In genomic region chr19:39672473-39672872, GRCh38 we compare ENCODE assay signal across 2 cellular contexts.
TF ChIP-seq lines count a peak whose summit lies in the region.

No MANE protein-coding gene starts in this region.

TF ChIP-seq in HCT116, 20 proteins besides CTCF, POLR2A, EP300 and RAD21:
- TF ChIP-seq POLR2AphosphoS5 (IDR thresholded peaks at IDR 0.05; ENCODE audit: low read depth, low read length) (no peak), REST (IDR thresholded peaks at IDR 0.05; ENCODE audit: low read depth) (no peak), ELF1 (IDR thresholded peaks at IDR 0.05; ENCODE audit: borderline replicate concordance, low read depth) (no peak), SRF (IDR thresholded peaks at IDR 0.05; ENCODE audit: low read depth) (no peak), SIN3A (IDR thresholded peaks at IDR 0.05; ENCODE audit: low read depth) (no peak), ATF3 (IDR thresholded peaks at IDR 0.05) (no peak), FOSL1 (IDR thresholded peaks at IDR 0.05; ENCODE audit: low read depth) (no peak), SP1 (IDR thresholded peaks at IDR 0.05; ENCODE audit: low read depth) (no peak), CBX3 (IDR thresholded peaks at IDR 0.05; ENCODE audit: low read depth) (no peak), CEBPB (IDR thresholded peaks at IDR 0.05; ENCODE audit: low read depth) (no peak), EGR1 (IDR thresholded peaks at IDR 0.05; ENCODE audit: low read depth) (no peak), JUND (IDR thresholded peaks at IDR 0.05) (no peak)

TF ChIP-seq in H1, 55 proteins besides CTCF, POLR2A, EP300 and RAD21:
- TF ChIP-seq BACH1 (IDR thresholded peaks at IDR 0.05; ENCODE audit: low read length) = no peak
- no peak for TF ChIP-seq CTBP2 (IDR thresholded peaks at IDR 0.05; ENCODE audit: borderline replicate concordance, insufficient read depth, insufficient read length, low read length)
- TF ChIP-seq PHF8 (conservative IDR thresholded peaks at IDR 0.05; ENCODE audit: low read depth, low read length) = no peak
- TF ChIP-seq TAF7 (optimal IDR thresholded peaks at IDR 0.05; ENCODE audit: borderline replicate concordance, low read depth, low read length) = no peak
- TF ChIP-seq TAF1 (IDR thresholded peaks at IDR 0.05; ENCODE audit: low read depth, low read length) = no peak
- no peak for TF ChIP-seq GABPA (IDR thresholded peaks at IDR 0.05; ENCODE audit: borderline replicate concordance, insufficient read depth, low read length)
- TF ChIP-seq RBBP5 (IDR thresholded peaks at IDR 0.05; ENCODE audit: borderline replicate concordance, low read depth, low read length) = no peak
- TF ChIP-seq SIN3A (conservative IDR thresholded peaks at IDR 0.05 in 1 of 2, IDR thresholded peaks at IDR 0.05 in 1 of 2; ENCODE audit: low read depth in 1 of 2, low read length in 2 of 2) = no peak
- TF ChIP-seq BRCA1 (IDR thresholded peaks at IDR 0.05; ENCODE audit: low read depth, low read length) = no peak
- no peak for TF ChIP-seq FOSL1 (IDR thresholded peaks at IDR 0.05; ENCODE audit: insufficient read depth, low read depth, low read length)
- no peak for TF ChIP-seq SIRT6 (IDR thresholded peaks at IDR 0.05; ENCODE audit: low read length)
- no peak for TF ChIP-seq NRF1 (IDR thresholded peaks at IDR 0.05; ENCODE audit: low read depth, low read length)
- no peak for TF ChIP-seq JUN (IDR thresholded peaks at IDR 0.05; ENCODE audit: low read depth, low read length)
- TF ChIP-seq POLR2AphosphoS5 (IDR thresholded peaks at IDR 0.05; ENCODE audit: low read depth, low read length) = no peak
- no peak for TF ChIP-seq TEAD4 (IDR thresholded peaks at IDR 0.05; ENCODE audit: low read depth, low read length)
- no peak for TF ChIP-seq GTF2F1 (IDR thresholded peaks at IDR 0.05; ENCODE audit: borderline replicate concordance, low read depth, low read length)
- no peak for TF ChIP-seq SUZ12 (IDR thresholded peaks at IDR 0.05; ENCODE audit: low read length)
- TF ChIP-seq CHD2 (IDR thresholded peaks at IDR 0.05; ENCODE audit: low read length) = no peak
- no peak for TF ChIP-seq ATF2 (IDR thresholded peaks at IDR 0.05; ENCODE audit: low read length)
- TF ChIP-seq KDM5A (IDR thresholded peaks at IDR 0.05; ENCODE audit: low read length) = no peak
